12 cellular contexts compared by ENCODE assay signal in genomic region chr21:45954271-45954670, GRCh38. TPM values are rescaled to one million over a fixed set of nuclear protein-coding genes. Genes with fewer than 3 reads are reported as not detected.
DNase-seq lines count a peak whose midpoint lies in the region; ATAC-seq and TF ChIP-seq lines count a peak whose summit lies in the region.
"Had no signal": no experiment of that assay in that cellular context is flagged by ENCODE, and none has a peak within 500 bp of the region (broad histone marks: within the 10 kb centered on the region; RNA-seq: fewer than 3 reads in every experiment).

No MANE protein-coding gene starts in this region.

- peak overlapping the region; percentile 73 to 86 for H3K27ac ChIP-seq in breast epithelium
- no peak overlapping the region for H3K27ac ChIP-seq in mammary epithelial cell (ENCODE audit: insufficient read depth, low read depth, low read length)
- H3K27ac ChIP-seq: SJSA1 had no signal

- H3K27me3 ChIP-seq in breast epithelium (peaks cover 0 to 5% of the 10 kb centered on the region in 2 donors), mammary epithelial cell (ENCODE audit: insufficient read depth, low read length) (peaks cover 2% of the 10 kb centered on the region)
- H3K27me3 ChIP-seq: SJSA1 had no signal

- dilution Hi-C loops in mammary epithelial cell (cut with HindIII; ENCODE audit: low sequenced_read_pairs), result loop anchor here (5.0 to 25.0 kb wide), 5 partner anchors 68 to 441 kb away; no protein-coding TSS in a partner anchor

- no peak for DNase-seq in breast epithelium (ENCODE audit: low spot score in 2 of 2)
- DNase-seq in mammary epithelial cell, result no peak
- DNase-seq in fibroblast of peridontal ligament (ENCODE audit: extremely low read depth), result peak; percentile 78
- peak; percentile 74 for DNase-seq in myocyte (ENCODE audit: low read depth)
- no peak for DNase-seq in type B pancreatic cell (ENCODE audit: extremely low spot score, unreplicated experiment)
- DNase-seq: activated CD4-positive, alpha-beta T cell treated with anti-CD3 and anti-CD28 coated beads for 36 hours; GOT3; NCI-H510A had no signal

- peaks cover 10% of the 10 kb centered on the region for H3K4me1 Mint-ChIP-seq in type B pancreatic cell (ENCODE audit: unreplicated experiment)
- H3K4me1 Mint-ChIP-seq: activated CD4-positive, alpha-beta T cell treated with anti-CD3 and anti-CD28 coated beads for 36 hours had no signal

- no peak overlapping the region for H3K27ac Mint-ChIP-seq in type B pancreatic cell
- H3K27ac Mint-ChIP-seq: activated CD4-positive, alpha-beta T cell treated with anti-CD3 and anti-CD28 coated beads for 36 hours had no signal

- H3K27me3 Mint-ChIP-seq in type B pancreatic cell, result peaks cover 11% of the 10 kb centered on the region

- CTCF ChIA-PET in mammary epithelial cell (lab: Charles Lee; ENCODE audit: low non-redundant PET), result no interaction called here

- no peak overlapping the region for H3K4me2 ChIP-seq in mammary epithelial cell (ENCODE audit: insufficient read depth, low read depth, low read length)

- TF ChIP-seq POLR2A in breast epithelium (IDR thresholded peaks at IDR 0.05), result no peak

- H3K36me3 Mint-ChIP-seq in type B pancreatic cell, result no peaks in the 10 kb centered on the region

- BruUV-seq in mammary epithelial cell (replicated peaks; lab: Mats Ljungman, UMichigan), result no TSS peak

- H3K4me1 ChIP-seq in breast epithelium (peaks cover 3 to 12% of the 10 kb centered on the region in 2 donors), mammary epithelial cell (ENCODE audit: insufficient read depth, low read length) (peaks cover 18% of the 10 kb centered on the region)
- H3K4me1 ChIP-seq: SJSA1 had no signal

- ATAC-seq in HG02571 (IDR thresholded peaks at IDR 0.05; ENCODE audit: unreplicated experiment) (no peak), GM21723 (IDR thresholded peaks at IDR 0.05; ENCODE audit: unreplicated experiment) (no peak), GM18519 (IDR thresholded peaks at IDR 0.05; ENCODE audit: low FRiP score, unreplicated experiment) (no peak)
- ATAC-seq: activated CD4-positive, alpha-beta T cell treated with anti-CD3 and anti-CD28 coated beads for 36 hours had no signal

- no peak overlapping the region for H3K4me3 Mint-ChIP-seq in type B pancreatic cell
- H3K4me3 Mint-ChIP-seq: activated CD4-positive, alpha-beta T cell treated with anti-CD3 and anti-CD28 coated beads for 36 hours had no signal

- TF ChIP-seq CTCF in breast epithelium (IDR thresholded peaks at IDR 0.05) (no peak), mammary epithelial cell (conservative IDR thresholded peaks at IDR 0.05 in 1 of 2, IDR thresholded peaks at IDR 0.05 in 1 of 2; ENCODE audit: extremely low read depth in 1 of 2, insufficient read depth in 1 of 2, low read depth in 1 of 2, low read length in 2 of 2) (no peak), type B pancreatic cell (conservative IDR thresholded peaks at IDR 0.05) (no peak)

- H3K4me3 ChIP-seq in breast epithelium (no peak overlapping the region), mammary epithelial cell (replicated peaks in 1 of 3; ENCODE audit: insufficient read depth in 1 of 3, low read depth in 2 of 3, low read length in 3 of 3) (no peak overlapping the region)
- H3K4me3 ChIP-seq: SJSA1 had no signal

- 84% methylated on average over 13 of the region's 13 CpGs for WGBS in mammary epithelial cell (ENCODE audit: low coverage, missing lambda C conversion rate)

- H3K36me3 ChIP-seq in breast epithelium (no peaks in the 10 kb centered on the region), mammary epithelial cell (ENCODE audit: insufficient read depth, low read length) (no peaks in the 10 kb centered on the region)
- H3K36me3 ChIP-seq: SJSA1 had no signal

- no peak overlapping the region for H3K9ac ChIP-seq in mammary epithelial cell (ENCODE audit: insufficient read depth, low read length)

- no peaks in the 10 kb centered on the region for H3K9me3 Mint-ChIP-seq in type B pancreatic cell

- intact Hi-C loops in breast epithelium (cut with DNase I; ENCODE audit: low total_unique reads), result loop anchor here (1.0 to 10.0 kb wide), 2 partner anchors 43 to 59 kb away; no protein-coding TSS in a partner anchor
- intact Hi-C loops in mammary epithelial cell (cut with micrococcal nuclease), result no loop called here

- no peak overlapping the region for H2AFZ ChIP-seq in mammary epithelial cell (ENCODE audit: low read depth, low read length)

- in situ Hi-C loops in mammary epithelial cell (cut with MboI; ENCODE audit: low sequenced_read_pairs in 2 of 2), result loop anchor here in 1 of 2 donors (25.0 kb wide), 1 partner anchor 158 kb away; no protein-coding TSS in a partner anchor

- no peaks in the 10 kb centered on the region for H3K79me2 ChIP-seq in mammary epithelial cell (ENCODE audit: insufficient read depth, low read length)

- H3K9me3 ChIP-seq in breast epithelium (no peaks in the 10 kb centered on the region), mammary epithelial cell (replicated peaks; ENCODE audit: insufficient read depth, low read length) (no peaks in the 10 kb centered on the region)
- H3K9me3 ChIP-seq: SJSA1 had no signal

- H4K20me1 ChIP-seq in mammary epithelial cell (ENCODE audit: insufficient read depth, low read length), result no peaks in the 10 kb centered on the region

RNA-seq across cellular contexts. Expression of gene COL6A1, which starts 27.3 kb away (rescaled TPM):
- total RNA-seq in breast epithelium (100 to 1,000 TPM; 137 to 527 (median 201) TPM), mammary epithelial cell (100 to 1,000 TPM in 1 of 2 donors, 1 to 10 TPM in 1; 9.1 to 156 TPM), myocyte (678 and 866 TPM in 2 replicates), type B pancreatic cell (ENCODE audit: low replicate concordance) (78.4 and 167 TPM in 2 replicates)
- 12.0 TPM for polyA plus RNA-seq in mammary epithelial cell
- 4.4 TPM for polyA minus RNA-seq in mammary epithelial cell
- 278 TPM for polyA plus RNA-seq in myocyte (2012)

Comparison
In these comparisons a context has a peak if more than half of its experiments do, and no peak if none do; other contexts are left out.
1. DNase-seq: peak in fibroblast of peridontal ligament (single experiment) and myocyte (single experiment); none in breast epithelium (0 of 2), mammary epithelial cell (single experiment) and type B pancreatic cell (single experiment).